Comparison of ENCODE assay signal across 27 cellular contexts in genomic region chr11:129214710-129215295, GRCh38.
"Had no signal": no experiment of that assay in that cellular context is flagged by ENCODE, and none has a peak within 500 bp of the region (broad histone marks: within the 10 kb centered on the region; RNA-seq: fewer than 3 reads in every experiment).

No MANE protein-coding gene starts in this region.

- DNase-seq: activated CD4-positive, alpha-beta T cell treated with anti-CD3 and anti-CD28 coated beads for 4 hours; activated CD4-positive, alpha-beta T cell treated with anti-CD3 and anti-CD28 coated beads, Interleukin-2, amount 50 U/mL, for 4 hours; activated CD8-positive, alpha-beta memory T cell treated with anti-CD3 and anti-CD28 coated beads, Interleukin-2, amount 50 U/mL, for 4 hours; activated effector memory CD4-positive, alpha-beta T cell treated with anti-CD3 and anti-CD28 coated beads, Interleukin-2, amount 50 U/mL, for 16 hours; activated naive CD4-positive, alpha-beta T cell treated with anti-CD3 and anti-CD28 coated beads for 36 hours; activated naive CD8-positive, alpha-beta T cell treated with anti-CD3 and anti-CD28 coated beads for 36 hours; activated T-cell treated with anti-CD3 and anti-CD28 coated beads, Interleukin-2, amount 50 U/mL, for 1 hour; brain microvascular endothelial cell; dorsolateral prefrontal cortex; effector memory CD8-positive, alpha-beta T cell; erythroblast; gastrocnemius medialis; glutamatergic neuron; islet precursor cell; left ventricle myocardium inferior; right cardiac atrium; stimulated activated CD4-positive, alpha-beta T cell treated with anti-CD3 and anti-CD28 coated beads, Interleukin-12 subunit alpha, Interleukin-12 subunit beta, amount 100 ng/mL, for 4 hours; stimulated activated CD4-positive, alpha-beta T cell treated with anti-CD3 and anti-CD28 coated beads, Interleukin-4, amount 100 ng/mL, for 1 hour; stimulated activated CD8-positive, alpha-beta memory T cell treated with anti-CD3 and anti-CD28 coated beads, Interleukin-4, amount 100 ng/mL, for 48 hours; stomach; T-helper 1 cell; transverse colon had no signal

- H3K4me1 ChIP-seq: ascending aorta had no signal

- H3K27me3 ChIP-seq: ascending aorta, brain microvascular endothelial cell, dorsolateral prefrontal cortex, gastrocnemius medialis, stomach, transverse colon had no signal

- H3K4me3 ChIP-seq: ascending aorta, coronary artery, dorsolateral prefrontal cortex, gastrocnemius medialis, left ventricle myocardium inferior, lung, skin epidermis, stomach, transverse colon had no signal

- H3K36me3 ChIP-seq: ascending aorta, brain microvascular endothelial cell, gastrocnemius medialis, left ventricle myocardium inferior, stomach, transverse colon had no signal

- FAIRE-seq: urothelium cell line had no signal

- H3K27ac ChIP-seq: ascending aorta, brain microvascular endothelial cell, coronary artery, dorsolateral prefrontal cortex, gastrocnemius medialis, left ventricle myocardium inferior, stomach, transverse colon had no signal

- H3K9me3 ChIP-seq: ascending aorta, gastrocnemius medialis, left ventricle myocardium inferior, stomach, transverse colon had no signal
